ENCODE assay signal across 26 cellular contexts in genomic region chr13:30711837-30712236, GRCh38. TPM values are rescaled to one million over a fixed set of nuclear protein-coding genes. Genes with fewer than 3 reads are reported as not detected.
"Had no signal": no experiment of that assay in that cellular context is flagged by ENCODE, and none has a peak within 500 bp of the region (broad histone marks: within the 10 kb centered on the region; RNA-seq: fewer than 3 reads in every experiment).

No MANE protein-coding gene starts in this region.

- DNase-seq: activated CD4-positive, alpha-beta T cell treated with anti-CD3 and anti-CD28 coated beads, Interleukin-2, amount 50 U/mL, for 1 hour; activated CD8-positive, alpha-beta memory T cell treated with anti-CD3 and anti-CD28 coated beads for 24 hours; activated CD8-positive, alpha-beta memory T cell treated with anti-CD3 and anti-CD28 coated beads, Interleukin-2, amount 50 U/mL, for 4 hours; activated effector memory CD4-positive, alpha-beta T cell treated with anti-CD3 and anti-CD28 coated beads, Interleukin-2, amount 50 U/mL, for 16 hours; activated T-cell treated with anti-CD3 and anti-CD28 coated beads, Interleukin-2, amount 50 U/mL, for 4 hours; aorta; central memory CD4-positive, alpha-beta T cell; effector memory CD4-positive, alpha-beta T cell; esophagus squamous epithelium; left cardiac atrium; occipital lobe; retina; spleen; stimulated activated CD4-positive, alpha-beta T cell treated with anti-CD3 and anti-CD28 coated beads, Interleukin-4, amount 100 ng/mL, for 1 hour; stimulated activated naive CD8-positive, alpha-beta T cell treated with anti-CD3 and anti-CD28 coated beads, Interleukin-15, Interleukin-2, amounts not matched to agents 100 U/mL and 50 U/mL, for 24 hours; SW 1271; upper lobe of left lung had no signal

- H3K27me3 ChIP-seq: esophagus squamous epithelium, gastroesophageal sphincter, spleen, upper lobe of left lung had no signal

- H3K4me1 ChIP-seq: gastroesophageal sphincter had no signal

- H3K4me3 Mint-ChIP-seq: activated naive CD4-positive, alpha-beta T cell treated with anti-CD3 and anti-CD28 coated beads, Interleukin-2, amount 50 U/mL, for 24 hours; activated T-cell treated with anti-CD3 and anti-CD28 coated beads, Interleukin-2, amount 50 U/mL, for 4 hours; T-helper 2 cell treated with Interferon-gamma antibody and Interleukin-4, amounts not matched to agents 5 μg/mL and 100 μg/mL, for 36 hours had no signal

- H3K27ac ChIP-seq: gastroesophageal sphincter, SK-N-MC, VCaP had no signal

- H3K36me3 Mint-ChIP-seq: activated naive CD4-positive, alpha-beta T cell treated with anti-CD3 and anti-CD28 coated beads, Interleukin-2, amount 50 U/mL, for 24 hours had no signal

- H3K27ac Mint-ChIP-seq: activated naive CD4-positive, alpha-beta T cell treated with anti-CD3 and anti-CD28 coated beads, Interleukin-2, amount 50 U/mL, for 24 hours; progenitor cell of endocrine pancreas; T-helper 2 cell treated with Interferon-gamma antibody and Interleukin-4, amounts not matched to agents 5 μg/mL and 100 μg/mL, for 36 hours had no signal

- H3K36me3 ChIP-seq: esophagus squamous epithelium, gastroesophageal sphincter, spleen, upper lobe of left lung had no signal

- H3K4me3 ChIP-seq: esophagus squamous epithelium, gastroesophageal sphincter, SK-N-MC, upper lobe of left lung had no signal

- H3K9me3 Mint-ChIP-seq: activated naive CD4-positive, alpha-beta T cell treated with anti-CD3 and anti-CD28 coated beads, Interleukin-2, amount 50 U/mL, for 24 hours; activated T-cell treated with anti-CD3 and anti-CD28 coated beads, Interleukin-2, amount 50 U/mL, for 4 hours; T-helper 2 cell treated with Interferon-gamma antibody and Interleukin-4, amounts not matched to agents 5 μg/mL and 100 μg/mL, for 36 hours had no signal

- H3K27me3 Mint-ChIP-seq: activated naive CD4-positive, alpha-beta T cell treated with anti-CD3 and anti-CD28 coated beads, Interleukin-2, amount 50 U/mL, for 24 hours had no signal

- H3K9me3 ChIP-seq: esophagus squamous epithelium, gastroesophageal sphincter, spleen, upper lobe of left lung had no signal

- FAIRE-seq: islet of Langerhans had no signal

RNA-seq across cellular contexts. Expression of gene ALOX5AP, which starts 23.5 kb away (rescaled TPM):
- total RNA-seq: myocyte, progenitor cell of endocrine pancreas had no signal
- polyA plus RNA-seq: neural cell had no signal
